ENCODE assay signal across 10 cellular contexts in the genomic region with DNA sequence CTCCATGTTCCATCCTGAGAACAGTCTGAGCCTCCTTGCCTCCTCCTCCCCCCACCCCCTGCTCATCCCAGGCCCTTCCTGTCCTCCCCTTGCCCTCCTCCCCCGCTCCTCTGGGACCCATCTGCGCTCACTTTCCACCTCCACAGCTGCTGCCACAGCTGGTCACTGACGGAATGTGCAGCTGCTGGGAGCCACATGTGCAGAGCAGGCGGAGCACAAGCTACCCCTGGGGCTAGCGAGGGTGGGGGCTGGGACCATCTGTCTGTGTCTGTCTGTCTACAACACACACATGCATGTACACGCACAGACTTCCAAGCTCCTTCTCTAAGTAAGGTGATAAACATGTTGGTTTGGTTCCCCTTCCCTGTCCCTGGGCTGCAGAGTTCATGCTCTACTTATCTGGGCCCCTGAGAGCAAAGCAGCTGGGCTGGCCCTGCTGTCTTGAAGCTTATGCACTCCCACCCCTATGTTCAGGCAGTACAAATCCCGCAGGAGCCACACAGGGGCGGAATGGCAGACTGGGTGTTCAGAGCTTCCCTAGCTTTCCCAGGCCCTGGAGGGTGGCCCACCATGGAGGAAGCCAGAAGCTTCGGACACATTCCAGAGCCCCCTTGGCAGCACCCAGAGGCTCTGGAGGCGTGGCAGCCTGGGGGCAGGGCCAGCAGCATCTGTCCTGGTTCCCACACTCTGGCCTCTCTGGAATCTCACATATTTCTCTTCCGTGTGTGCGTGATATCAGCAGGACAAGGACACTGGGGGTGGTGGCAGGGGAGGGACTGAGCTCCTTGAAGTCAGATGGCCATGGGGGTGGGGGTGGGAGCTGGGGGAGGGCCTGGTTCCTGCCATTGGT. TPM values are rescaled to one million over a fixed set of nuclear protein-coding genes. Genes with fewer than 3 reads are reported as not detected.
DNase-seq lines count a peak whose midpoint lies in the region; ATAC-seq, FAIRE-seq and TF ChIP-seq lines count a peak whose summit lies in the region.
"Had no signal": no experiment of that assay in that cellular context is flagged by ENCODE, and none has a peak within 500 bp of the region (broad histone marks: within the 10 kb centered on the region; RNA-seq: fewer than 3 reads in every experiment).

No MANE protein-coding gene starts in this region.

- H2AFZ ChIP-seq in trophoblast cell (ENCODE audit: insufficient read depth, low read length, poor library complexity) (no peak overlapping the region), mammary epithelial cell (ENCODE audit: low read depth, low read length) (no peak overlapping the region)

- no peak overlapping the region for H3K18ac ChIP-seq in trophoblast cell (ENCODE audit: low read length)

- CTCF ChIA-PET in mammary epithelial cell (lab: Charles Lee; ENCODE audit: low non-redundant PET), result no interaction called here

- H3K4me3 ChIP-seq in RWPE2 (ENCODE audit: severe bottlenecking), result no peak overlapping the region
- no peak overlapping the region for H3K4me3 ChIP-seq in gastroesophageal sphincter
- no peak overlapping the region for H3K4me3 ChIP-seq in trophoblast cell (ENCODE audit: low read depth, low read length)
- no peak overlapping the region for H3K4me3 ChIP-seq in mammary epithelial cell (replicated peaks in 1 of 3; ENCODE audit: insufficient read depth in 1 of 3, low read depth in 2 of 3, low read length in 3 of 3)
- H3K4me3 ChIP-seq: HAP-1 had no signal

- H3K4ac ChIP-seq in trophoblast cell (ENCODE audit: low read depth, low read length), result no peak overlapping the region

- H3K36me3 Mint-ChIP-seq in activated naive CD8-positive, alpha-beta T cell treated with anti-CD3 and anti-CD28 coated beads for 36 hours, result no peaks in the 10 kb centered on the region

- 30 to 46% methylated on average over 4 of the region's 12 CpGs for WGBS in gastroesophageal sphincter (ENCODE audit: low coverage in 1 of 2), 2 donors
- no CpG with 5 or more reads among the region's 12 CpGs for WGBS in trophoblast cell (ENCODE audit: extremely low coverage, insufficient coverage, insufficient read length)
- WGBS in mammary epithelial cell (ENCODE audit: low coverage, missing lambda C conversion rate), result 72% methylated on average over 11 of the region's 12 CpGs

- H3K9me3 ChIP-seq in RWPE2 (ENCODE audit: severe bottlenecking) (no peaks in the 10 kb centered on the region), gastroesophageal sphincter (no peaks in the 10 kb centered on the region), trophoblast cell (ENCODE audit: insufficient read depth, low read depth, low read length) (no peaks in the 10 kb centered on the region), mammary epithelial cell (replicated peaks; ENCODE audit: insufficient read depth, low read length) (no peaks in the 10 kb centered on the region)
- H3K9me3 ChIP-seq: HAP-1 had no signal

- peak; percentile 69 for DNase-seq in D721Med (ENCODE audit: insufficient read length, low spot score)
- no peak for DNase-seq in RWPE2 (ENCODE audit: low spot score)
- peak; percentile 73 to 76 for DNase-seq in trophoblast cell
- DNase-seq in inferior parietal cortex (ENCODE audit: extremely low spot score), result no peak
- no peak for DNase-seq in LoVo (ENCODE audit: low spot score)
- no peak for DNase-seq in mammary epithelial cell
- no peak for DNase-seq in activated naive CD8-positive, alpha-beta T cell treated with anti-CD3 and anti-CD28 coated beads for 36 hours
- DNase-seq: stimulated activated CD8-positive, alpha-beta memory T cell treated with anti-CD3 and anti-CD28 coated beads, Interleukin-4, amount 100 ng/mL, for 48 hours had no signal

- H3K9me3 Mint-ChIP-seq in activated naive CD8-positive, alpha-beta T cell treated with anti-CD3 and anti-CD28 coated beads for 36 hours, result no peaks in the 10 kb centered on the region

- no peak overlapping the region for H4K91ac ChIP-seq in trophoblast cell (ENCODE audit: low read depth, low read length)

- no peak for FAIRE-seq in D721Med (lab: Jason Lieb, UNC)

- no peak overlapping the region for H4K12ac ChIP-seq in trophoblast cell (ENCODE audit: low read depth, low read length)

- H3K27ac ChIP-seq in RWPE2 (ENCODE audit: poor library complexity, severe bottlenecking) (no peak overlapping the region), gastroesophageal sphincter (peak overlapping the region in 3 of 4 donors; percentile 54 to 74 (median 62)), trophoblast cell (ENCODE audit: low read depth, low read length) (no peak overlapping the region), mammary epithelial cell (ENCODE audit: insufficient read depth, low read depth, low read length) (no peak overlapping the region)

- H4K8ac ChIP-seq in trophoblast cell (ENCODE audit: low read depth, low read length), result no peak overlapping the region

- no peaks in the 10 kb centered on the region for H3K36me3 ChIP-seq in RWPE2 (ENCODE audit: low read depth)
- H3K36me3 ChIP-seq in gastroesophageal sphincter, result no peaks in the 10 kb centered on the region
- no peaks in the 10 kb centered on the region for H3K36me3 ChIP-seq in trophoblast cell (ENCODE audit: control insufficient read depth in 1 of 2, insufficient read depth in 2 of 2, low read length in 2 of 2)
- no peaks in the 10 kb centered on the region for H3K36me3 ChIP-seq in mammary epithelial cell (ENCODE audit: insufficient read depth, low read length)
- H3K36me3 ChIP-seq: HAP-1 had no signal

- no TSS peak for BruUV-seq in mammary epithelial cell (replicated peaks; lab: Mats Ljungman, UMichigan)

- dilution Hi-C loops in mammary epithelial cell (cut with HindIII; ENCODE audit: low sequenced_read_pairs), result no loop called here

- H3K9ac ChIP-seq in trophoblast cell (ENCODE audit: low read length) (no peak overlapping the region), mammary epithelial cell (ENCODE audit: insufficient read depth, low read length) (no peak overlapping the region)

- ATAC-seq in RWPE2 (ENCODE audit: low read depth), result peak; percentile 40; the same call in 2 of the 3 replicates
- peak; percentile 77 for ATAC-seq in gastroesophageal sphincter

- no peaks in the 10 kb centered on the region for H3K79me2 ChIP-seq in trophoblast cell (ENCODE audit: control insufficient read depth, insufficient read depth, low read length, poor library complexity)
- H3K79me2 ChIP-seq in mammary epithelial cell (ENCODE audit: insufficient read depth, low read length), result no peaks in the 10 kb centered on the region

- no peak overlapping the region for H2BK120ac ChIP-seq in trophoblast cell (ENCODE audit: insufficient read depth, low read length, poor library complexity)

- H3K23ac ChIP-seq in trophoblast cell (ENCODE audit: low read length), result no peak overlapping the region

- H3K4me3 Mint-ChIP-seq in activated naive CD8-positive, alpha-beta T cell treated with anti-CD3 and anti-CD28 coated beads for 36 hours, result no peak overlapping the region

- peak overlapping the region; percentile 24 for H3K4me2 ChIP-seq in trophoblast cell (ENCODE audit: low read length)
- no peak overlapping the region for H3K4me2 ChIP-seq in mammary epithelial cell (ENCODE audit: insufficient read depth, low read depth, low read length)

- TF ChIP-seq POLR2A in gastroesophageal sphincter (IDR thresholded peaks at IDR 0.05), result no peak

- no peaks in the 10 kb centered on the region for H3K79me1 ChIP-seq in trophoblast cell (ENCODE audit: low read length)

- no peaks in the 10 kb centered on the region for H3K4me1 Mint-ChIP-seq in activated naive CD8-positive, alpha-beta T cell treated with anti-CD3 and anti-CD28 coated beads for 36 hours

- intact Hi-C loops in mammary epithelial cell (cut with micrococcal nuclease), result no loop called here

- no peak overlapping the region for H2AK5ac ChIP-seq in trophoblast cell (ENCODE audit: low read length)

- no peaks in the 10 kb centered on the region for H4K20me1 ChIP-seq in mammary epithelial cell (ENCODE audit: insufficient read depth, low read length)

- no peak overlapping the region for H2BK12ac ChIP-seq in trophoblast cell (ENCODE audit: low read length)

- in situ Hi-C loops in mammary epithelial cell (cut with MboI; ENCODE audit: low sequenced_read_pairs in 2 of 2), result no loop called here

- H3K4me1 ChIP-seq in RWPE2 (ENCODE audit: insufficient read depth, poor library complexity, severe bottlenecking) (no peaks in the 10 kb centered on the region), gastroesophageal sphincter (peaks cover 0 to 17% (median 4%) of the 10 kb centered on the region in 3 donors), trophoblast cell (ENCODE audit: control insufficient read depth in 1 of 2, insufficient read depth in 2 of 2, low read length in 2 of 2) (peaks cover 6 to 8% of the 10 kb centered on the region in 2 experiments), mammary epithelial cell (ENCODE audit: insufficient read depth, low read length) (no peaks in the 10 kb centered on the region)

- no peak overlapping the region for H3K27ac Mint-ChIP-seq in activated naive CD8-positive, alpha-beta T cell treated with anti-CD3 and anti-CD28 coated beads for 36 hours

- no peak overlapping the region for H2BK5ac ChIP-seq in trophoblast cell (ENCODE audit: low read depth, low read length, poor library complexity)

- no peak for TF ChIP-seq EP300 in gastroesophageal sphincter (IDR thresholded peaks at IDR 0.05)

- H3K27me3 ChIP-seq in RWPE2 (ENCODE audit: insufficient read depth, poor library complexity, severe bottlenecking) (no peaks in the 10 kb centered on the region), gastroesophageal sphincter (peaks cover 10% of the 10 kb centered on the region), trophoblast cell (ENCODE audit: insufficient read depth, low read length) (no peaks in the 10 kb centered on the region), mammary epithelial cell (ENCODE audit: insufficient read depth, low read length) (no peaks in the 10 kb centered on the region)

- no peak overlapping the region for H3K14ac ChIP-seq in trophoblast cell (ENCODE audit: low read length)

- TF ChIP-seq CTCF in D721Med (IDR thresholded peaks at IDR 0.05; ENCODE audit: insufficient read depth, missing control alignments), result no peak
- TF ChIP-seq CTCF in RWPE2 (IDR thresholded peaks at IDR 0.05; ENCODE audit: poor library complexity, severe bottlenecking), result no peak
- TF ChIP-seq CTCF in gastroesophageal sphincter (IDR thresholded peaks at IDR 0.05), result no peak
- no peak for TF ChIP-seq CTCF in mammary epithelial cell (conservative IDR thresholded peaks at IDR 0.05 in 1 of 2, IDR thresholded peaks at IDR 0.05 in 1 of 2; ENCODE audit: extremely low read depth in 1 of 2, insufficient read depth in 1 of 2, low read depth in 1 of 2, low read length in 2 of 2)

- no peaks in the 10 kb centered on the region for H3K27me3 Mint-ChIP-seq in activated naive CD8-positive, alpha-beta T cell treated with anti-CD3 and anti-CD28 coated beads for 36 hours

RNA-seq across cellular contexts. Expression of a gene that starts 7.0 kb away (rescaled TPM):
- total RNA-seq in gastroesophageal sphincter, result 1 to 10 TPM; 3.0 to 8.4 (median 6.0) TPM
- 0.26 and 0.32 TPM in 2 replicates for polyA plus RNA-seq in trophoblast cell (2013)
- total RNA-seq in mammary epithelial cell, result not detected
- polyA plus RNA-seq in mammary epithelial cell, result 0.01 TPM
- polyA minus RNA-seq in mammary epithelial cell, result not detected
- under 1 TPM; 0.08 to 0.26 TPM for total RNA-seq in activated naive CD8-positive, alpha-beta T cell treated with anti-CD3 and anti-CD28 coated beads for 36 hours

RNA-seq across cellular contexts. Expression of a gene that starts 25.4 kb away (rescaled TPM):
- total RNA-seq in gastroesophageal sphincter (1 to 10 TPM in 1 of 4 donors, not detected in 3; 1.1 TPM), mammary epithelial cell (under 1 TPM in 1 of 2 donors, not detected in 1; 0.33 TPM)
- polyA plus RNA-seq in trophoblast cell (2013), result not detected in 2 replicates
- polyA plus RNA-seq in mammary epithelial cell, result not detected
- polyA minus RNA-seq in mammary epithelial cell, result not detected
- total RNA-seq in activated naive CD8-positive, alpha-beta T cell treated with anti-CD3 and anti-CD28 coated beads for 36 hours, result under 1 TPM in 1 of 2 experiments, not detected in 1; 0.32 TPM

RNA-seq across cellular contexts. Expression of a gene that starts 44.8 kb away (rescaled TPM):
- total RNA-seq in gastroesophageal sphincter (1 to 10 TPM in 1 of 4 donors, under 1 TPM in 1, not detected in 2; 0.17 to 1.8 TPM), mammary epithelial cell (under 1 TPM in 1 of 2 donors, not detected in 1; under 0.01 TPM)
- 0.40 and 0.47 TPM in 2 replicates for polyA plus RNA-seq in trophoblast cell (2013)
- polyA plus RNA-seq in mammary epithelial cell, result 0.02 TPM
- polyA minus RNA-seq in mammary epithelial cell, result not detected
- total RNA-seq in activated naive CD8-positive, alpha-beta T cell treated with anti-CD3 and anti-CD28 coated beads for 36 hours, result 1 to 10 TPM; 1.8 to 2.2 TPM

Comparison
In these comparisons a context has a peak if more than half of its experiments do, and no peak if none do; other contexts are left out.
1. DNase-seq: peak in D721Med (single experiment) and trophoblast cell (2 of 2); none in RWPE2 (single experiment), inferior parietal cortex (single experiment), LoVo (single experiment), mammary epithelial cell (single experiment) and activated naive CD8-positive, alpha-beta T cell treated with anti-CD3 and anti-CD28 coated beads for 36 hours (single experiment).
2. H3K27ac ChIP-seq: peak in gastroesophageal sphincter (3 of 4); none in RWPE2 (single experiment), trophoblast cell (single experiment) and mammary epithelial cell (single experiment).